ENCODE assay signal across 27 cellular contexts in the genomic region with DNA sequence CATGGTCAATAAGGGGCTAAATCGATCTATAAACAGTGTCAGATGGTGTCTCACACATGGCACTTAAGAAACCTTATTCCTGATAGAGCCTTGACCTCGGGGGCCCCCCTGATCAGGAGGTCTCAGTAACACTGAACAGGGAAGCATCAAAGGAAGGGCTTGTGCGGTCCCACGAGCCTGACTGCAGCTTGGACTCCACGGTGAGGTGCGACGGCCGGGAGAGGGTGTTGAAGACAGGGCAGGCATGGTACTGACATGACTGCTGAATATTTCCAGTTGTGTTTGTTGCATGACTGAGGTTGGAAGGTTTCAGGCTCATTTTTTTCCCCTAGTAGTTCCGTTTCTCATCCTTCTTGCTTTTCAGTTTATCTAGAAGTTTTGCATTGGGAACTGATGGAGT.
"Had no signal": no experiment of that assay in that cellular context is flagged by ENCODE, and none has a peak within 500 bp of the region (broad histone marks: within the 10 kb centered on the region; RNA-seq: fewer than 3 reads in every experiment).

No MANE protein-coding gene starts in this region.

- H3K4me3 Mint-ChIP-seq: immature natural killer cell; naive thymus-derived CD8-positive, alpha-beta T cell; nephron progenitor cell; stimulated activated naive B cell treated with anti-CD40 and anti-IgM and Interleukin-4, amounts not matched to agents 10 μg/mL and 1 μg/mL and 100 μg/mL, for 72 hours; stimulated activated naive CD8-positive, alpha-beta T cell treated with anti-CD3 and anti-CD28 coated beads, Interleukin-15, Interleukin-2, amounts not matched to agents 100 ng/mL and 50 ng/mL, for 24 hours had no signal

- H3K27me3 ChIP-seq: esophagus squamous epithelium, neutrophil, right lobe of liver, tibial nerve, upper lobe of right lung, uterus had no signal

- H3K4me1 ChIP-seq: lower lobe of right lung, tibial nerve, upper lobe of right lung, uterus had no signal

- ATAC-seq: left colon; left ventricle myocardium superior; lower lobe of right lung; naive thymus-derived CD8-positive, alpha-beta T cell; right lobe of liver; upper lobe of right lung had no signal

- H3K36me3 ChIP-seq: esophagus squamous epithelium, lower lobe of right lung, neutrophil, right lobe of liver, thoracic aorta, tibial nerve, upper lobe of right lung, uterus had no signal

- H3K9me3 ChIP-seq: esophagus squamous epithelium, lower lobe of right lung, neutrophil, right lobe of liver, thoracic aorta, tibial nerve, upper lobe of right lung, uterus had no signal

- H3K36me3 Mint-ChIP-seq: immature natural killer cell; naive thymus-derived CD8-positive, alpha-beta T cell; stimulated activated naive B cell treated with anti-CD40 and anti-IgM and Interleukin-4, amounts not matched to agents 10 μg/mL and 1 μg/mL and 100 μg/mL, for 72 hours had no signal

- H3K4me1 Mint-ChIP-seq: immature natural killer cell; stimulated activated naive B cell treated with anti-CD40 and anti-IgM and Interleukin-4, amounts not matched to agents 10 μg/mL and 1 μg/mL and 100 μg/mL, for 72 hours had no signal

- DNase-seq: dermis blood vessel endothelial cell; effector memory CD4-positive, alpha-beta T cell; esophagus squamous epithelium; foreskin melanocyte; hypothalamus; immature natural killer cell; islet precursor cell; kidney glomerular epithelial cell; left colon; left ventricle myocardium superior; lower lobe of right lung; naive thymus-derived CD8-positive, alpha-beta T cell; nephron progenitor cell; right lobe of liver; small intestine; stimulated activated CD4-positive, alpha-beta T cell treated with anti-CD3 and anti-CD28 coated beads, Interleukin-15, amount 100 ng/mL, for 24 hours; stimulated activated CD4-positive, alpha-beta T cell treated with anti-CD3 and anti-CD28 coated beads, Interleukin-2, amount 100 ng/mL, for 48 hours; upper lobe of right lung; uterus had no signal

- H3K4me3 ChIP-seq: coronary artery, esophagus squamous epithelium, lower lobe of right lung, right lobe of liver, thoracic aorta, tibial nerve, upper lobe of right lung, uterus had no signal

- H3K27ac Mint-ChIP-seq: immature natural killer cell; nephron progenitor cell; progenitor cell of endocrine pancreas; stimulated activated naive B cell treated with anti-CD40 and anti-IgM and Interleukin-4, amounts not matched to agents 10 μg/mL and 1 μg/mL and 100 μg/mL, for 72 hours; stimulated activated naive CD8-positive, alpha-beta T cell treated with anti-CD3 and anti-CD28 coated beads, Interleukin-15, Interleukin-2, amounts not matched to agents 100 ng/mL and 50 ng/mL, for 24 hours had no signal

- H3K9me3 Mint-ChIP-seq: immature natural killer cell; naive thymus-derived CD8-positive, alpha-beta T cell; nephron progenitor cell; stimulated activated naive B cell treated with anti-CD40 and anti-IgM and Interleukin-4, amounts not matched to agents 10 μg/mL and 1 μg/mL and 100 μg/mL, for 72 hours; stimulated activated naive CD8-positive, alpha-beta T cell treated with anti-CD3 and anti-CD28 coated beads, Interleukin-15, Interleukin-2, amounts not matched to agents 100 ng/mL and 50 ng/mL, for 24 hours had no signal

- H3K27ac ChIP-seq: coronary artery, esophagus squamous epithelium, lower lobe of right lung, parathyroid adenoma, right lobe of liver, thoracic aorta, tibial nerve, upper lobe of right lung, uterus had no signal
